ENCODE assay signal across 24 cellular contexts in genomic region chr4:5720157-5720850, GRCh38.
"Had no signal": no experiment of that assay in that cellular context is flagged by ENCODE, and none has a peak within 500 bp of the region (broad histone marks: within the 10 kb centered on the region; RNA-seq: fewer than 3 reads in every experiment).

No MANE protein-coding gene starts in this region.

- H3K9me3 ChIP-seq: MG63, SJSA1 had no signal

- H3K4me3 ChIP-seq: MG63, SJSA1, SK-N-MC had no signal

- H3K36me3 ChIP-seq: MG63 had no signal

- FAIRE-seq: RCC 7860 had no signal

- H3K27me3 ChIP-seq: MG63, SJSA1 had no signal

- H3K27ac ChIP-seq: HL-60, SJSA1, SK-N-MC had no signal

- DNase-seq: Karpas-422, KG1, MG63, NCI-H1092, NCI-H1105 treated with DMSO at 0.1 percent for 48 hours, NCI-H1417 treated with DMSO at 0.1 percent for 48 hours, NCI-H146, NCI-H1694 treated with DMSO at 0.1 percent for 48 hours, NCI-H1930, NCI-H2081, NCI-H2107, NCI-H226, NCI-H446, NCI-H510A, NCI-H524 treated with DMSO at 0.1 percent for 48 hours, NCI-H69, NCI-H774, Right ventricle myocardium superior, RPMI8226, SIG-M5 had no signal
